Comparison of ENCODE assay signal across 8 cellular contexts in genomic region chr1:11720033-11720376, GRCh38. TPM values are rescaled to one million over a fixed set of nuclear protein-coding genes. Genes with fewer than 3 reads are reported as not detected.
DNase-seq lines count a peak whose midpoint lies in the region; ATAC-seq and TF ChIP-seq lines count a peak whose summit lies in the region.
"Had no signal": no experiment of that assay in that cellular context is flagged by ENCODE, and none has a peak within 500 bp of the region (broad histone marks: within the 10 kb centered on the region; RNA-seq: fewer than 3 reads in every experiment).

No MANE protein-coding gene starts in this region.

- no peak overlapping the region for H3K9ac ChIP-seq in MM.1S (ENCODE audit: low read length)

- CTCF ChIA-PET in Caco-2 (lab: Charles Lee): interaction anchor here (0.5 to 3.1 kb wide), 8 partner anchors 9 to 264 kb away, joined by 3 to 17 read pairs (median 4); partner anchors contain the start of genes AGTRAP, FBXO2 and FBXO6

- H3K79me2 ChIP-seq in MM.1S (ENCODE audit: low read length): no peaks in the 10 kb centered on the region
- no peaks in the 10 kb centered on the region for H3K79me2 ChIP-seq in osteoblast (ENCODE audit: insufficient read depth, low read length)

- no peaks in the 10 kb centered on the region for H3K4me1 Mint-ChIP-seq in Caco-2 (ENCODE audit: low read depth, unreplicated experiment)
- H3K4me1 Mint-ChIP-seq in brain: peaks cover 12% of the 10 kb centered on the region
- H3K4me1 Mint-ChIP-seq in neural crest cell: peaks cover 6% of the 10 kb centered on the region

- intact Hi-C loops in Caco-2 (cut with micrococcal nuclease; ENCODE audit: unreplicated experiment): no loop called here
- intact Hi-C loops in gastrocnemius medialis (cut with DNase I; ENCODE audit: low total_unique reads): no loop called here

- in situ Hi-C loops in gastrocnemius medialis (cut with MboI; ENCODE audit: low sequenced_read_pairs in 4 of 4): no loop called here

- H3K36me3 Mint-ChIP-seq in Caco-2 (ENCODE audit: insufficient read depth, unreplicated experiment) (no peaks in the 10 kb centered on the region), brain (peaks cover 25% of the 10 kb centered on the region), neural crest cell (ENCODE audit: low read depth) (no peaks in the 10 kb centered on the region)

- H3K4me3 ChIP-seq in Caco-2 (ENCODE audit: low read depth, low read length) (no peak overlapping the region), MM.1S (ENCODE audit: low read length) (peak overlapping the region; percentile 58), gastrocnemius medialis (peak overlapping the region in 2 of 4 donors; percentile 47 to 53), osteoblast (ENCODE audit: insufficient read depth, low read length) (no peak overlapping the region)

- TF ChIP-seq CTCF in Caco-2 (IDR thresholded peaks at IDR 0.05; ENCODE audit: insufficient read depth in 1 of 2, low read depth in 1 of 2, low read length in 1 of 2, severe bottlenecking in 1 of 2, unreplicated experiment in 1 of 2) (no peak), MM.1S (IDR thresholded peaks at IDR 0.05; ENCODE audit: low read length) (no peak), brain (conservative IDR thresholded peaks at IDR 0.05) (peak; percentile 25 to 31), neural crest cell (conservative IDR thresholded peaks at IDR 0.05) (peak; percentile 32), gastrocnemius medialis (IDR thresholded peaks at IDR 0.05 in 4 of 5, conservative IDR thresholded peaks at IDR 0.05 in 1 of 5) (no peak), osteoblast (IDR thresholded peaks at IDR 0.05; ENCODE audit: extremely low read depth, low read depth, low read length) (no peak)

- H3K27me3 ChIP-seq in Caco-2 (replicated peaks; ENCODE audit: control insufficient read depth, insufficient read depth, low read length) (no peaks in the 10 kb centered on the region), MM.1S (replicated peaks; ENCODE audit: insufficient read depth, low read length) (peaks cover 56% of the 10 kb centered on the region), gastrocnemius medialis (no peaks in the 10 kb centered on the region), osteoblast (ENCODE audit: insufficient read depth, low read length) (peaks cover 21% of the 10 kb centered on the region)

- H3K4me2 ChIP-seq in MM.1S (ENCODE audit: low read depth, low read length) (peak overlapping the region; percentile 86), osteoblast (ENCODE audit: insufficient read depth, low read length) (no peak overlapping the region)

- H3K27me3 Mint-ChIP-seq in Caco-2 (ENCODE audit: insufficient read depth, unreplicated experiment) (no peaks in the 10 kb centered on the region), brain (peaks cover 2% of the 10 kb centered on the region), neural crest cell (ENCODE audit: low read depth) (peaks cover 12% of the 10 kb centered on the region)

- H4K20me1 ChIP-seq in MM.1S (ENCODE audit: insufficient read depth, low read length) (no peaks in the 10 kb centered on the region), osteoblast (ENCODE audit: insufficient read depth, low read length) (no peaks in the 10 kb centered on the region)

- no peak for TF ChIP-seq POLR2A in gastrocnemius medialis (IDR thresholded peaks at IDR 0.05)

- H3K9me2 ChIP-seq in MM.1S (replicated peaks; ENCODE audit: insufficient read depth, low read length): no peaks in the 10 kb centered on the region

- no peaks in the 10 kb centered on the region for H3F3A ChIP-seq in MM.1S (ENCODE audit: insufficient read depth, low read length)

- H3K9me3 ChIP-seq in Caco-2 (no peaks in the 10 kb centered on the region), MM.1S (replicated peaks; ENCODE audit: insufficient read depth, low read length) (no peaks in the 10 kb centered on the region), gastrocnemius medialis (no peaks in the 10 kb centered on the region), osteoblast (ENCODE audit: low read depth, low read length) (no peaks in the 10 kb centered on the region)

- H3K27ac ChIP-seq in MM.1S (ENCODE audit: low read length) (no peak overlapping the region), gastrocnemius medialis (no peak overlapping the region), osteoblast (ENCODE audit: low read depth, low read length) (no peak overlapping the region)
- H3K27ac ChIP-seq: SK-N-MC had no signal

- H3K27ac Mint-ChIP-seq in Caco-2 (ENCODE audit: unreplicated experiment): no peak overlapping the region
- peak overlapping the region in 3 of 5 experiments; percentile 20 to 51 (median 42) for H3K27ac Mint-ChIP-seq in brain
- H3K27ac Mint-ChIP-seq in neural crest cell (ENCODE audit: unreplicated experiment): no peak overlapping the region

- H2AFZ ChIP-seq in MM.1S (ENCODE audit: low read length) (peak overlapping the region; percentile 89; the same call in 1 of the 2 replicates), osteoblast (ENCODE audit: low read length) (no peak overlapping the region)

- no peaks in the 10 kb centered on the region for H3K9me3 Mint-ChIP-seq in Caco-2 (ENCODE audit: unreplicated experiment)
- no peaks in the 10 kb centered on the region for H3K9me3 Mint-ChIP-seq in brain
- H3K9me3 Mint-ChIP-seq in neural crest cell: no peaks in the 10 kb centered on the region

- peak overlapping the region; percentile 72 for H3K4me3 Mint-ChIP-seq in Caco-2 (ENCODE audit: unreplicated experiment)
- peak overlapping the region in 1 of 5 experiments; percentile 53 for H3K4me3 Mint-ChIP-seq in brain
- no peak overlapping the region for H3K4me3 Mint-ChIP-seq in neural crest cell

- POLR2A ChIA-PET in Caco-2 (lab: Charles Lee): no interaction called here

- ATAC-seq in GM18517 (IDR thresholded peaks at IDR 0.05; ENCODE audit: unreplicated experiment): no peak
- ATAC-seq in gastrocnemius medialis: no peak

- DNase-seq in Caco-2 (no peak), MM.1S (no peak), neural crest cell (ENCODE audit: low read depth, low spot score) (no peak), gastrocnemius medialis (no peak), osteoblast (ENCODE audit: insufficient read length, low spot score, missing footprints) (no peak)

- H3K36me3 ChIP-seq in Caco-2 (ENCODE audit: control insufficient read depth, insufficient read depth, low read length): no peaks in the 10 kb centered on the region
- no peaks in the 10 kb centered on the region for H3K36me3 ChIP-seq in MM.1S (replicated peaks; ENCODE audit: insufficient read depth, low read length)
- no peaks in the 10 kb centered on the region for H3K36me3 ChIP-seq in gastrocnemius medialis
- H3K36me3 ChIP-seq in osteoblast (ENCODE audit: insufficient read depth, low read length): no peaks in the 10 kb centered on the region

- H3K4me1 ChIP-seq in Caco-2 (no peaks in the 10 kb centered on the region), MM.1S (ENCODE audit: low read length) (no peaks in the 10 kb centered on the region), gastrocnemius medialis (peaks cover 0 to 8% of the 10 kb centered on the region in 2 donors), osteoblast (ENCODE audit: insufficient read depth, low read length) (peaks cover 4% of the 10 kb centered on the region)

- no TSS peak for BruUV-seq in Caco-2 (replicated peaks; lab: Mats Ljungman, UMichigan)

RNA-seq across cellular contexts. Expression of gene AGTRAP, which starts 15.9 kb away (rescaled TPM):
- 44.2 and 44.4 TPM in 2 replicates for total RNA-seq in Caco-2 (2022)
- polyA plus RNA-seq in brain (ENCODE audit: insufficient read depth, low read depth, low replicate concordance): 50.0 TPM
- total RNA-seq in neural crest cell: 36.0 and 36.9 TPM in 2 replicates
- total RNA-seq in gastrocnemius medialis: 100 to 1,000 TPM in 2 of 4 donors, 10 to 100 TPM in 2; 37.8 to 144 (median 103) TPM
- 47.7 and 56.5 TPM in 2 replicates for total RNA-seq in osteoblast

RNA-seq across cellular contexts. Expression of gene DRAXIN, which starts 28.5 kb away (rescaled TPM):
- 0.05 TPM in 1 of 2 replicates, not detected in the other for total RNA-seq in Caco-2 (2022)
- polyA plus RNA-seq in brain (ENCODE audit: insufficient read depth, low read depth, low replicate concordance): 15.1 TPM
- total RNA-seq in neural crest cell: 9.7 TPM in 2 replicates
- not detected for total RNA-seq in gastrocnemius medialis
- total RNA-seq in osteoblast: under 0.01 TPM in 2 replicates

RNA-seq across cellular contexts. Expression of gene MAD2L2, which starts 39.1 kb away (rescaled TPM):
- total RNA-seq in Caco-2 (2022) (45.2 and 49.9 TPM in 2 replicates), neural crest cell (106 and 111 TPM in 2 replicates), gastrocnemius medialis (10 to 100 TPM; 41.2 to 57.4 (median 46.9) TPM), osteoblast (20.6 and 22.7 TPM in 2 replicates)
- polyA plus RNA-seq in brain (ENCODE audit: insufficient read depth, low read depth, low replicate concordance): 275 TPM

RNA-seq across cellular contexts. Expression of gene C1orf167, which starts 42.0 kb away (rescaled TPM):
- total RNA-seq in Caco-2 (2022) (0.64 and 0.97 TPM in 2 replicates), neural crest cell (not detected in 2 replicates), gastrocnemius medialis (1 to 10 TPM in 1 of 4 donors, under 1 TPM in 1, not detected in 2; 1.00 to 1.4 TPM), osteoblast (under 0.01 TPM in 1 of 2 replicates, not detected in the other)
- not detected for polyA plus RNA-seq in brain (ENCODE audit: insufficient read depth, low read depth, low replicate concordance)

RNA-seq across cellular contexts. Expression of gene FBXO6, which starts 56.0 kb away (rescaled TPM):
- 9.1 and 9.7 TPM in 2 replicates for total RNA-seq in Caco-2 (2022)
- 7.4 TPM for polyA plus RNA-seq in brain (ENCODE audit: insufficient read depth, low read depth, low replicate concordance)
- 1.2 and 1.5 TPM in 2 replicates for total RNA-seq in neural crest cell
- total RNA-seq in gastrocnemius medialis: 10 to 100 TPM; 15.7 to 34.4 (median 25.5) TPM
- 8.7 and 8.8 TPM in 2 replicates for total RNA-seq in osteoblast

Comparison
In these comparisons a context has a peak if more than half of its experiments do, and no peak if none do; other contexts are left out.
1. H3K27ac Mint-ChIP-seq: peak in brain (3 of 5); none in Caco-2 (single experiment) and neural crest cell (single experiment).
2. CTCF ChIP-seq: peak in brain (2 of 2) and neural crest cell (single experiment); none in Caco-2 (0 of 2), MM.1S (single experiment), gastrocnemius medialis (0 of 5) and osteoblast (single experiment).
3. RNA of gene DRAXIN, which starts 28.5 kb away (total RNA-seq): 9.7 TPM in neural crest cell; 0.05 TPM in Caco-2, not detected in gastrocnemius medialis and under 0.01 TPM in osteoblast; every median in the first group is over 10 times any median in the second.